ENCODE assay signal across 8 cellular contexts in genomic region chr6:136846046-136846445, GRCh38. TPM values are rescaled to one million over a fixed set of nuclear protein-coding genes. Genes with fewer than 3 reads are reported as not detected.
DNase-seq lines count a peak whose midpoint lies in the region; ATAC-seq lines count a peak whose summit lies in the region.

No MANE protein-coding gene starts in this region.

- no peaks in the 10 kb centered on the region for H3K36me3 Mint-ChIP-seq in effector memory CD8-positive, alpha-beta T cell (ENCODE audit: insufficient read depth)

- H3K9me3 Mint-ChIP-seq in effector memory CD8-positive, alpha-beta T cell = no peaks in the 10 kb centered on the region

- DNase-seq in NOMO-1 (lab: John Stamatoyannopoulos, UW; ENCODE audit: unreplicated experiment in 2 of 2) (peak; percentile 1 to 53), NOMO-1 treated with dmso at 0.1 percent for 144 hours (lab: John Stamatoyannopoulos, UW; ENCODE audit: unreplicated experiment) (no peak), HUDEP-2 (lab: John Stamatoyannopoulos, UW; ENCODE audit: unreplicated experiment in 76 of 76) (peak in 47 of 76 experiments; percentile 4 to 75 (median 35)), SHP77 treated with DMSO at 0.1 percent for 48 hours (lab: John Stamatoyannopoulos, UW) (peak; percentile 10), myocyte (ENCODE audit: low read depth) (peak; percentile 57)
- DNase-seq in effector memory CD8-positive, alpha-beta T cell = peak; percentile 19 to 39 (median 22)

- no peaks in the 10 kb centered on the region for H3K27me3 Mint-ChIP-seq in effector memory CD8-positive, alpha-beta T cell

- H3K27ac Mint-ChIP-seq in effector memory CD8-positive, alpha-beta T cell = no peak overlapping the region

- peaks cover 2 to 12% of the 10 kb centered on the region in 2 donors for H3K4me1 Mint-ChIP-seq in effector memory CD8-positive, alpha-beta T cell (ENCODE audit: low read depth in 2 of 2)

- peak; percentile 55 for ATAC-seq in effector memory CD8-positive, alpha-beta T cell (replicated peaks)
- no peak for ATAC-seq in GM21825 (IDR thresholded peaks at IDR 0.05; ENCODE audit: unreplicated experiment)
- ATAC-seq in HG03354 (IDR thresholded peaks at IDR 0.05; ENCODE audit: poor library complexity, severe bottlenecking, unreplicated experiment) = no peak

- no peak overlapping the region for H3K4me3 Mint-ChIP-seq in effector memory CD8-positive, alpha-beta T cell

RNA-seq across cellular contexts. Expression of gene PEX7, which starts 23.7 kb away (rescaled TPM):
- total RNA-seq in myocyte = 13.7 and 22.3 TPM in 2 replicates
- 11.0 TPM for polyA plus RNA-seq in myocyte (2012)

RNA-seq across cellular contexts. Expression of gene MAP3K5, which starts 53.8 kb away (rescaled TPM):
- 14.2 and 15.7 TPM in 2 replicates for total RNA-seq in myocyte
- polyA plus RNA-seq in myocyte (2012) = 2.8 TPM
